In the genomic region with DNA sequence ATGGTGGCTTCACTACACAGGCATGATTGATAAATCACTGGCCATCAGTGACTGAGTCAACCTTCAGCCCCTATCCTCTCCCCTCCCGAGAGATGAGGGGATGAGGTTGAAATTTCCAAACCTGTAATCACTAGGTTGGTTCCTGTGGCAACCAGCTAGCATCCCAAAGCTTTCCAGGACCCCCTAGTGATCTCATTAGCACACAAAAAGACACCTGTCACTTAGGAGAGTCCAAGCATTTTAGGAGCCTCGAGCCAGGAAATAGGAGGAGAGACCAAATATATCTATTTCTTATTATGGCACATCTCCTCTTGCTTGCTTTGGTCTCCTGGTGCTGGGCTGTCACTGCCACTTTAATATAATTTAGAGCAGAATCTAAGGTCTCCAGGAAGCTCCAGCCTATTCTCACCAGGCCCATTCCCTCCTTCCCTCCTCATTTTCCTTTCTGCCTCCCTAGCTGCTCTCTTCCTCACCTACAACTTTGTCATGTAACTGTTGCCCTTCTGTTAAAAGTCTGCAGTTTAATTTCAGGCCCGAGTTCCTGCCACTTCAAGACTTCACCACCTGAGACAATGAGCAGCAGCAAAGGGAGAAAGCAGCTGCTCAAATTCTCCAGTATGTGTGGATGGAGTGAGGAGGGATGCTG, we compare ENCODE assay signal across 1 cellular context.
TF ChIP-seq lines count a peak whose summit lies in the region.

No MANE protein-coding gene starts in this region.

TF ChIP-seq in H1, 55 proteins besides CTCF, POLR2A, EP300 and RAD21:
- TF ChIP-seq HDAC2 (IDR thresholded peaks at IDR 0.05; ENCODE audit: borderline replicate concordance in 1 of 2, low read depth in 2 of 2, low read length in 2 of 2) = no peak
- TF ChIP-seq SIX5 (IDR thresholded peaks at IDR 0.05; ENCODE audit: low read depth, low read length) = no peak
- peak; percentile 41 to 60; a peak in 1 of 4 replicates for TF ChIP-seq SIN3A (conservative IDR thresholded peaks at IDR 0.05 in 1 of 2, IDR thresholded peaks at IDR 0.05 in 1 of 2; ENCODE audit: low read depth in 1 of 2, low read length in 2 of 2)
- TF ChIP-seq TCF12 (IDR thresholded peaks at IDR 0.05; ENCODE audit: low read depth, low read length) = 0 out of 2 replicates have a peak, but pooled peaks have one; percentile 65
- no peak for TF ChIP-seq TAF1 (IDR thresholded peaks at IDR 0.05; ENCODE audit: low read depth, low read length)
- no peak for TF ChIP-seq RXRA (IDR thresholded peaks at IDR 0.05; ENCODE audit: insufficient read depth, low read depth, low read length)
